Comparison of ENCODE assay signal across 8 cellular contexts in the genomic region with DNA sequence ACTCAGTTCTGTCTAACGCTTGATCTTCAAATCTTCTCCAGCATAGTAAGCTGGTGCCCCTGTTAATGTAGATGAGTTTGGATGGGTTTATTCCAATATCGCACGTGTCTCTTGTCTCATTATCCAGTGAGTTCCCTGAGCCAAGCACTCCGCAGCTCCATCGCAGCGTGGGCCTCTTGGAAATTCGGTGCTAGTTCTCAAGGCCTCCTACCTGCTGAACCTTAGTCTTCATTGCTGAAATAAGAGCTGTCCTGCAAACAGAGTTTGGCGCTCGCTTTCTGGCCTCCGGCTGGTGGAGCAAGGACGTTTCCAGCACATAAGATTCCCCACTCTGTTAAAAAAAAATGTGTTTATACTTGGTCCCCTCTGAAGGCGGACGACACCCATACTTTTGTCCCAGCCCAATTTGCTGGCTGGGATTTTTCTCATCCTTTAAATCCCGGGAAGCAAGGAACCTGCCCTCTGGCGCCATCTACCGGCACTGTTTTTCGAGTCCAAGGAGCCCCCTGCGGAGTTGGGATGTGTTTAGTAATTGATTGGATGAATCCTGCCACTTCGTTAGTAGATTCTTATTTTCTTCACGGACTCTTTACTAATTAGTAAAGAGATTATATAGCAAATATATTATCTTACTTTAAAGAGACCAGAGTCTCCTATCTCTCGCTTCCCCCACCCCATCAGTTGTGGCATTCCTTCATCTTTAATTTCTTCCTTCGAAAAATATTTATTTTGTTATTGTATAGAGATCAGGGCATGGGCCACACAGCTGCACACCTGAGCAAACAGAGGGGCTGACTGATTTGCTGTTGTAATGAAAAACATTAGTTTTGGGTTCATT. TPM values are rescaled to one million over a fixed set of nuclear protein-coding genes. Genes with fewer than 3 reads are reported as not detected.
DNase-seq lines count a peak whose midpoint lies in the region; ATAC-seq, FAIRE-seq and TF ChIP-seq lines count a peak whose summit lies in the region.

No MANE protein-coding gene starts in this region.

- no peak for FAIRE-seq in bronchial epithelial cell (lab: Jason Lieb, UNC)
- FAIRE-seq in keratinocyte (lab: Jason Lieb, UNC): peak; percentile 43

- H3K36me3 ChIP-seq in IMR-90 (ENCODE audit: control insufficient read depth, insufficient read depth, low read length) (no peaks in the 10 kb centered on the region), bronchial epithelial cell (ENCODE audit: control insufficient read depth, insufficient read depth, low read length) (no peaks in the 10 kb centered on the region), keratinocyte (ENCODE audit: control insufficient read depth in 2 of 2, extremely low read depth in 1 of 2, insufficient read depth in 2 of 2, low read length in 2 of 2) (no peaks in the 10 kb centered on the region)

- H3K4me3 ChIP-seq in IMR-90 (ENCODE audit: insufficient read depth, low read depth, low read length) (no peak overlapping the region), bronchial epithelial cell (ENCODE audit: low read depth, low read length) (no peak overlapping the region), keratinocyte (ENCODE audit: control insufficient read depth in 2 of 3, extremely low read depth in 1 of 3, insufficient read depth in 2 of 3, low read depth in 1 of 3, low read length in 3 of 3) (peak overlapping the region in 2 of 3 experiments; percentile 36 to 43)

- BruUV-seq in IMR-90 (replicated peaks; lab: Mats Ljungman, UMichigan): no TSS peak

- no peaks in the 10 kb centered on the region for H3K9me3 ChIP-seq in IMR-90 (ENCODE audit: control insufficient read depth, insufficient read depth, low read length)
- no peaks in the 10 kb centered on the region for H3K9me3 ChIP-seq in keratinocyte (ENCODE audit: control insufficient read depth, low read depth, low read length)

- H3K4me1 ChIP-seq in IMR-90 (ENCODE audit: control insufficient read depth, insufficient read depth, low read length) (peaks cover 13% of the 10 kb centered on the region), keratinocyte (ENCODE audit: control insufficient read depth, extremely low read depth, insufficient read depth, low read length) (peaks cover 36% of the 10 kb centered on the region)

- no peak overlapping the region for H3K27ac ChIP-seq in IMR-90 (ENCODE audit: insufficient read depth, low read length)
- H3K27ac ChIP-seq in keratinocyte (ENCODE audit: control insufficient read depth, insufficient read depth, low read length): peak overlapping the region; percentile 53

- ATAC-seq in IMR-90 (ENCODE audit: low read depth) (peak; percentile 43), SK-N-SH treated with all-trans-retinoic acid at 6 μM for 48 hours (peak; percentile 67), GM18861 (IDR thresholded peaks at IDR 0.05; ENCODE audit: unreplicated experiment) (no peak), GM18907 (IDR thresholded peaks at IDR 0.05; ENCODE audit: unreplicated experiment) (no peak)

- TF ChIP-seq RAD21 in IMR-90 (IDR thresholded peaks at IDR 0.05; ENCODE audit: low read length): peak; percentile 91

- POLR2A ChIA-PET in IMR-90 (lab: Charles Lee; ENCODE audit: unreplicated experiment): no interaction called here

- H3K4ac ChIP-seq in IMR-90 (ENCODE audit: low read depth, low read length): peak overlapping the region; percentile 36

- peak; percentile 87 for DNase-seq in COLO668 (lab: John Stamatoyannopoulos, UW; ENCODE audit: unreplicated experiment)
- DNase-seq in IMR-90: peak; percentile 63
- DNase-seq in bronchial epithelial cell (ENCODE audit: low read depth): peak; percentile 56
- DNase-seq in keratinocyte (ENCODE audit: low read depth, low spot score): no peak
- DNase-seq in stimulated activated CD4-positive, alpha-beta T cell treated with anti-CD3 and anti-CD28 coated beads, Interleukin-4, amount 100 ng/mL, for 1 hour: peak; percentile 39

- peak overlapping the region; percentile 56 for H2BK120ac ChIP-seq in IMR-90 (ENCODE audit: low read depth, low read length)

- peak overlapping the region; percentile 26; the same call in 1 of the 2 replicates for H4K91ac ChIP-seq in IMR-90 (ENCODE audit: insufficient read depth, low read depth, low read length)

- H3K9ac ChIP-seq in IMR-90 (ENCODE audit: low read depth, low read length) (no peak overlapping the region), keratinocyte (ENCODE audit: control insufficient read depth, extremely low read depth, insufficient read depth, low read length) (no peak overlapping the region)

- peak overlapping the region; percentile 47 to 72; a peak in 2 of 4 replicates for H4K8ac ChIP-seq in IMR-90 (ENCODE audit: low read depth in 2 of 2, low read length in 2 of 2)

- H3K9me1 ChIP-seq in IMR-90 (ENCODE audit: insufficient read depth, low read length) (no peaks in the 10 kb centered on the region), keratinocyte (ENCODE audit: control insufficient read depth, extremely low read depth, insufficient read depth, low read length) (no peaks in the 10 kb centered on the region)

- H2AFZ ChIP-seq in IMR-90 (replicated peaks; ENCODE audit: low read length, poor library complexity): peak overlapping the region; percentile 11
- H2AFZ ChIP-seq in keratinocyte (ENCODE audit: control insufficient read depth, low read length): peak overlapping the region; percentile 57

- H3K23ac ChIP-seq in IMR-90 (ENCODE audit: low read depth, low read length): no peak overlapping the region

- TF ChIP-seq CTCF in IMR-90 (conservative IDR thresholded peaks at IDR 0.05; ENCODE audit: low read depth, low read length) (peak; percentile 84), bronchial epithelial cell (IDR thresholded peaks at IDR 0.05; ENCODE audit: insufficient read depth, low read length, severe bottlenecking) (peak; percentile 69), keratinocyte (optimal IDR thresholded peaks at IDR 0.05 in 1 of 3, IDR thresholded peaks at IDR 0.05 in 1 of 3, conservative IDR thresholded peaks at IDR 0.05 in 1 of 3; ENCODE audit: extremely low read depth in 1 of 3, insufficient read depth in 2 of 3, low read length in 3 of 3) (peak; percentile 76 to 82 (median 79))

- H2BK15ac ChIP-seq in IMR-90 (ENCODE audit: low read depth, low read length): peak overlapping the region; percentile 54

- TF ChIP-seq POLR2A in IMR-90 (IDR thresholded peaks at IDR 0.05; ENCODE audit: low read depth, low read length): no peak

- H3K56ac ChIP-seq in IMR-90 (ENCODE audit: extremely low read depth, insufficient read depth, low read length): no peak overlapping the region

- H3K18ac ChIP-seq in IMR-90 (ENCODE audit: low read depth, low read length): no peak overlapping the region; the same call in 1 of the 2 replicates

- H4K5ac ChIP-seq in IMR-90 (ENCODE audit: low read depth, low read length): peak overlapping the region; percentile 32; the same call in 1 of the 2 replicates

- H2BK5ac ChIP-seq in IMR-90 (ENCODE audit: low read depth, low read length, poor library complexity, severe bottlenecking): no peak overlapping the region

- dilution Hi-C loops in IMR-90 (cut with HindIII; ENCODE audit: low sequenced_read_pairs, unreplicated experiment): no loop called here
- dilution Hi-C loops in keratinocyte (cut with MboI; ENCODE audit: extremely low pct_ligation_motif_present, low sequenced_read_pairs): no loop called here

- WGBS in IMR-90 (ENCODE audit: extremely low coverage in 2 of 2, insufficient read length in 1 of 2), 2 experiments: 40% methylated on average over 4 of the region's 22 CpGs; no CpG with 5 or more reads in 1 of the 2 experiments

- peak overlapping the region; percentile 79; the same call in 1 of the 2 replicates for H2AK5ac ChIP-seq in IMR-90 (ENCODE audit: low read depth, low read length)

- intact Hi-C loops in IMR-90 (cut with micrococcal nuclease): loop anchor here (1.0 to 10.0 kb wide), 4 partner anchors 29 to 252 kb away; no protein-coding TSS in a partner anchor

- no peaks in the 10 kb centered on the region for H3K79me2 ChIP-seq in keratinocyte (ENCODE audit: control insufficient read depth, insufficient read depth, low read length)

- CTCF ChIA-PET in IMR-90 (lab: Yijun Ruan, JAX): interaction anchor here (0.7 to 1.8 kb wide), 6 partner anchors 10 to 930 kb away, joined by 3 to 6 read pairs (median 4); no protein-coding TSS in a partner anchor

- in situ Hi-C loops in IMR-90 (cut with MboI; ENCODE audit: low sequenced_read_pairs): no loop called here

- peak overlapping the region; percentile 45 for H2BK20ac ChIP-seq in IMR-90 (ENCODE audit: low read depth, low read length)

- H3K27me3 ChIP-seq in IMR-90 (ENCODE audit: control insufficient read depth, insufficient read depth, low read length) (no peaks in the 10 kb centered on the region), bronchial epithelial cell (ENCODE audit: control insufficient read depth, insufficient read depth, low read length) (no peaks in the 10 kb centered on the region), keratinocyte (ENCODE audit: control insufficient read depth, extremely low read depth, insufficient read depth, low read length) (no peaks in the 10 kb centered on the region)

- H4K20me1 ChIP-seq in IMR-90 (ENCODE audit: insufficient read depth, low read length) (no peaks in the 10 kb centered on the region), keratinocyte (ENCODE audit: control insufficient read depth, extremely low read depth, insufficient read depth, low read length) (no peaks in the 10 kb centered on the region)

- no peak overlapping the region for H2AK9ac ChIP-seq in IMR-90 (replicated peaks; ENCODE audit: low read depth, low read length, poor library complexity)

- no peak overlapping the region for H3K4me2 ChIP-seq in IMR-90 (ENCODE audit: low read depth, low read length)
- peak overlapping the region; percentile 85 for H3K4me2 ChIP-seq in keratinocyte (ENCODE audit: control insufficient read depth, extremely low read depth, insufficient read depth, low read depth, low read length)

- 0 out of 4 replicates have a peak, but pooled peaks cover 0 to 3% of the 10 kb centered on the region in 2 experiments for H3K79me1 ChIP-seq in IMR-90 (ENCODE audit: low read depth in 1 of 2, low read length in 2 of 2)

- no peak overlapping the region; the same call in 1 of the 2 replicates for H3K14ac ChIP-seq in IMR-90 (replicated peaks; ENCODE audit: low read depth, low read length)

TF ChIP-seq in SK-N-SH treated with all-trans-retinoic acid at 6 μM for 48 hours, 23 proteins besides CTCF, POLR2A, EP300 and RAD21 (continues in another document):
- TF ChIP-seq ZFP30 (CRISPR knock-in tag; IDR thresholded peaks at IDR 0.05): no peak
- TF ChIP-seq RARB (CRISPR knock-in tag; IDR thresholded peaks at IDR 0.05): no peak

RNA-seq across cellular contexts. Expression of a gene that starts 14.7 kb away (rescaled TPM):
- 46.6 and 51.1 TPM in 2 replicates for total RNA-seq in IMR-90 (2012; rRNA removed)
- polyA plus RNA-seq in IMR-90 (2012; rRNA removed): 86.9 and 89.1 TPM in 2 replicates
- 80.5 and 108 TPM in 2 replicates for polyA plus RNA-seq in IMR-90 (2012; cell fraction: cytosol; rRNA removed)
- 85.4 and 184 TPM in 2 replicates for polyA plus RNA-seq in IMR-90 (2012; cell fraction: nucleus; rRNA removed; ENCODE audit: low replicate concordance)
- 66.2 and 90.0 TPM in 2 replicates for total RNA-seq in bronchial epithelial cell
- 31.2 to 83.1 TPM (median 70.1 TPM) in 3 replicates for polyA plus RNA-seq in keratinocyte
- polyA plus RNA-seq in keratinocyte (2011; ENCODE audit: low read depth): 322 TPM
- 20.0 and 37.1 TPM in 2 replicates for polyA plus RNA-seq in keratinocyte (2011; cell fraction: cytosol; rRNA removed)
- polyA plus RNA-seq in keratinocyte (2011; cell fraction: nucleus; rRNA removed): 170 and 226 TPM in 2 replicates
- 43.2 and 179 TPM in 2 replicates for polyA plus RNA-seq in keratinocyte (2012; ENCODE audit: low replicate concordance)
- polyA minus RNA-seq in keratinocyte: 28.4 to 46.4 TPM (median 36.4 TPM) in 3 replicates
- 76.4 TPM for polyA minus RNA-seq in keratinocyte (2011; cell fraction: cytosol; rRNA and poly(A)+ RNA removed)
- 198 and 206 TPM in 2 replicates for polyA minus RNA-seq in keratinocyte (2011; cell fraction: nucleus; rRNA and poly(A)+ RNA removed)

Comparison
In these comparisons a context has a peak if more than half of its experiments do, and no peak if none do; other contexts are left out.
1. ATAC-seq: peak in IMR-90 (single experiment) and SK-N-SH treated with all-trans-retinoic acid at 6 μM for 48 hours (single experiment); none in GM18861 (single experiment) and GM18907 (single experiment).
2. H3K4me3 ChIP-seq: peak in keratinocyte (2 of 3); none in IMR-90 (single experiment) and bronchial epithelial cell (single experiment).
3. Peak in every context shown above with its lines, with median percentiles within 50 percentile points of each other: CTCF ChIP-seq.